ENCODE assay signal across 12 cellular contexts in genomic region chr16:29731768-29732601, GRCh38. TPM values are rescaled to one million over a fixed set of nuclear protein-coding genes. Genes with fewer than 3 reads are reported as not detected.
DNase-seq lines count a peak whose midpoint lies in the region; ATAC-seq and TF ChIP-seq lines count a peak whose summit lies in the region.
"Not testable (repeated sequence)": the region's sequence is repeated elsewhere in the genome, so short reads cannot be mapped to it uniquely, and the experiment has no call there.
"Had no signal": no experiment of that assay in that cellular context is flagged by ENCODE, and none has a peak within 500 bp of the region (broad histone marks: within the 10 kb centered on the region; RNA-seq: fewer than 3 reads in every experiment).

No MANE protein-coding gene starts in this region.

- not testable (repeated sequence) for H3K4me1 ChIP-seq in upper lobe of right lung

- not testable (repeated sequence) for H3K36me3 ChIP-seq in upper lobe of right lung

- not testable (repeated sequence) for TF ChIP-seq POLR2A in GM18505 (IDR thresholded peaks at IDR 0.05; ENCODE audit: borderline replicate concordance, extremely low read depth, insufficient read depth, insufficient read length)

- peak overlapping the region; percentile 0 for H3K4me3 Mint-ChIP-seq in activated CD8-positive, alpha-beta memory T cell treated with anti-CD3 and anti-CD28 coated beads, Interleukin-2, amount 10 ng/mL, durations not matched to agents 7 days and 5 days
- H3K4me3 Mint-ChIP-seq in activated naive CD8-positive, alpha-beta T cell treated with anti-CD3 and anti-CD28 coated beads, Interleukin-2, amount 50 U/mL, for 24 hours: peak overlapping the region; percentile 26

- TF ChIP-seq CTCF in upper lobe of right lung (IDR thresholded peaks at IDR 0.05): not testable (repeated sequence)

- H3K27me3 Mint-ChIP-seq in activated CD8-positive, alpha-beta memory T cell treated with anti-CD3 and anti-CD28 coated beads, Interleukin-2, amount 10 ng/mL, durations not matched to agents 7 days and 5 days; activated naive CD8-positive, alpha-beta T cell treated with anti-CD3 and anti-CD28 coated beads, Interleukin-2, amount 50 U/mL, for 24 hours: not testable (repeated sequence)

- DNase-seq in RPMI8226 (peak; percentile 40), upper lobe of right lung (peak; percentile 3)
- DNase-seq in activated CD8-positive, alpha-beta memory T cell treated with anti-CD3 and anti-CD28 coated beads, Interleukin-2, amount 10 ng/mL, durations not matched to agents 7 days and 5 days: peak; percentile 75
- peak; percentile 79 for DNase-seq in activated naive CD8-positive, alpha-beta T cell treated with anti-CD3 and anti-CD28 coated beads, Interleukin-2, amount 50 U/mL, for 24 hours
- DNase-seq in stimulated activated CD4-positive, alpha-beta T cell treated with anti-CD3 and anti-CD28 coated beads, Interleukin-2, amount 100 ng/mL, for 24 hours: peak; percentile 81 to 83

- not testable (repeated sequence) for H3K27ac ChIP-seq in upper lobe of right lung

- H3K9me3 Mint-ChIP-seq in activated CD8-positive, alpha-beta memory T cell treated with anti-CD3 and anti-CD28 coated beads, Interleukin-2, amount 10 ng/mL, durations not matched to agents 7 days and 5 days (ENCODE audit: low read depth); activated naive CD8-positive, alpha-beta T cell treated with anti-CD3 and anti-CD28 coated beads, Interleukin-2, amount 50 U/mL, for 24 hours: not testable (repeated sequence)

- H3K4me1 Mint-ChIP-seq in activated CD8-positive, alpha-beta memory T cell treated with anti-CD3 and anti-CD28 coated beads, Interleukin-2, amount 10 ng/mL, durations not matched to agents 7 days and 5 days: peaks cover 39% of the 10 kb centered on the region
- peaks cover 46% of the 10 kb centered on the region for H3K4me1 Mint-ChIP-seq in activated naive CD8-positive, alpha-beta T cell treated with anti-CD3 and anti-CD28 coated beads, Interleukin-2, amount 50 U/mL, for 24 hours

- CTCF ChIA-PET in activated CD8-positive, alpha-beta memory T cell treated with anti-CD3 and anti-CD28 coated beads, Interleukin-2, amount 10 ng/mL, durations not matched to agents 7 days and 5 days (lab: Charles Lee): interaction anchor here (0.7 to 6.3 kb wide), 13 partner anchors 11 to 334 kb away, joined by 3 to 54 read pairs (median 5); partner anchors contain the start of genes ALDOA, KIF22, PAGR1 and ZG16

- H3K36me3 Mint-ChIP-seq in activated CD8-positive, alpha-beta memory T cell treated with anti-CD3 and anti-CD28 coated beads, Interleukin-2, amount 10 ng/mL, durations not matched to agents 7 days and 5 days: peaks cover 15% of the 10 kb centered on the region
- H3K36me3 Mint-ChIP-seq in activated naive CD8-positive, alpha-beta T cell treated with anti-CD3 and anti-CD28 coated beads, Interleukin-2, amount 50 U/mL, for 24 hours (ENCODE audit: low read depth): not testable (repeated sequence)

- intact Hi-C loops in upper lobe of right lung (cut with DNase I): not testable (repeated sequence)

- H3K27me3 ChIP-seq in upper lobe of right lung: not testable (repeated sequence)

- ATAC-seq in GM18505 (IDR thresholded peaks at IDR 0.05; ENCODE audit: unreplicated experiment) (peak; percentile 65), GM21528 (IDR thresholded peaks at IDR 0.05; ENCODE audit: low FRiP score, unreplicated experiment) (peak; percentile 58), HG03135 (IDR thresholded peaks at IDR 0.05; ENCODE audit: unreplicated experiment) (peak; percentile 49)
- peak; percentile 78 for ATAC-seq in activated CD8-positive, alpha-beta memory T cell treated with anti-CD3 and anti-CD28 coated beads, Interleukin-2, amount 10 ng/mL, durations not matched to agents 7 days and 5 days
- peak; percentile 85 for ATAC-seq in activated naive CD8-positive, alpha-beta T cell treated with anti-CD3 and anti-CD28 coated beads, Interleukin-2, amount 50 U/mL, for 24 hours
- not testable (repeated sequence) for ATAC-seq in upper lobe of right lung

- H3K4me3 ChIP-seq in upper lobe of right lung: not testable (repeated sequence)

- not testable (repeated sequence) for H3K9me3 ChIP-seq in upper lobe of right lung

- peak overlapping the region; percentile 87 for H3K27ac Mint-ChIP-seq in activated CD8-positive, alpha-beta memory T cell treated with anti-CD3 and anti-CD28 coated beads, Interleukin-2, amount 10 ng/mL, durations not matched to agents 7 days and 5 days
- peak overlapping the region; percentile 75 for H3K27ac Mint-ChIP-seq in activated naive CD8-positive, alpha-beta T cell treated with anti-CD3 and anti-CD28 coated beads, Interleukin-2, amount 50 U/mL, for 24 hours

RNA-seq across cellular contexts. Expression of gene C16orf54, which starts 13.8 kb away (rescaled TPM):
- 10 to 100 TPM; 39.7 to 51.2 TPM for total RNA-seq in activated CD8-positive, alpha-beta memory T cell treated with anti-CD3 and anti-CD28 coated beads, Interleukin-2, amount 10 ng/mL, durations not matched to agents 7 days and 5 days
- total RNA-seq in upper lobe of right lung: 7.3 TPM
- total RNA-seq: osteocyte had no signal

RNA-seq across cellular contexts. Expression of gene ZG16, which starts 46.1 kb away (rescaled TPM):
- total RNA-seq in activated CD8-positive, alpha-beta memory T cell treated with anti-CD3 and anti-CD28 coated beads, Interleukin-2, amount 10 ng/mL, durations not matched to agents 7 days and 5 days: not detected
- total RNA-seq in upper lobe of right lung: not detected
- total RNA-seq: gastroesophageal sphincter, osteocyte, Right ventricle myocardium inferior, thoracic aorta had no signal

RNA-seq across cellular contexts. Expression of gene QPRT, which starts 53.0 kb away (rescaled TPM):
- 10 to 100 TPM; 13.3 to 15.7 TPM for total RNA-seq in activated CD8-positive, alpha-beta memory T cell treated with anti-CD3 and anti-CD28 coated beads, Interleukin-2, amount 10 ng/mL, durations not matched to agents 7 days and 5 days
- 15.0 TPM for total RNA-seq in upper lobe of right lung

RNA-seq across cellular contexts. Expression of gene KIF22, which starts 58.6 kb away (rescaled TPM):
- 100 to 1,000 TPM; 205 to 266 TPM for total RNA-seq in activated CD8-positive, alpha-beta memory T cell treated with anti-CD3 and anti-CD28 coated beads, Interleukin-2, amount 10 ng/mL, durations not matched to agents 7 days and 5 days
- total RNA-seq in upper lobe of right lung: 19.8 TPM

Comparison
In these comparisons a context has a peak if more than half of its experiments do, and no peak if none do; other contexts are left out.
1. DNase-seq: peak in every context shown above with its lines; median percentile 82 in stimulated activated CD4-positive, alpha-beta T cell treated with anti-CD3 and anti-CD28 coated beads, Interleukin-2, amount 100 ng/mL, for 24 hours; 79 in activated naive CD8-positive, alpha-beta T cell treated with anti-CD3 and anti-CD28 coated beads, Interleukin-2, amount 50 U/mL, for 24 hours; 75 in activated CD8-positive, alpha-beta memory T cell treated with anti-CD3 and anti-CD28 coated beads, Interleukin-2, amount 10 ng/mL, durations not matched to agents 7 days and 5 days; 40 in RPMI8226; 3 in upper lobe of right lung.